ENCODE assay signal across 8 cellular contexts in the genomic region with DNA sequence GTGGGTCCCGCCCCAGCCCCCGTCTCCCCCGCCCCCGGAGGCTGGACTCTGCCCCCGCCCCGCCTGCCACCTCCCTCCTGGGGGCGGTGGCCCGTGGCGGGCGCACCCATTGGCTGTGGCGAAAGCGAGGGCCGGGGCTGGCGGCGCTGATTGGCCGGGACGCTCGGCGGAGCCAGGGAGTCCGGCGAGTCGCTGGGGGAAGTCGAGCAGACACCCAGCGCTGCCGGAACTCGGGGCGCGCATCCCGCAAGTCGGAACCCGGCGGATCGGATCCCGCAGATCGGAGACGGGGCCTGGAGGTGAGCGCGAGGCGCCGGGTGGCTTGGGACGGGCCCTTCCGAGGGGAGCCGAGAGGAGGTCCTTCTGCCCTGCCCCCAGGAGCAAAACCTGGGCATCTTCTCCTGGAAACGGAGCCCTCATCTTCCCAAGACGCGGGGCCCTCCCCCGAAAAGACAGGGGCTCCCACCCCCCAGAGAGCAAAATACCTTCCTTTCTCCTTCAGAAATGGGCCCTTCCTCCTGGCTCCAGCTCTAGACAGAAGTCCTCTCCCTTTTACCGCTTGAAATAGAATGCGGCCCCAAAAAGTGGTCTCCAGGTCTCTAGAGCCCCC.
DNase-seq lines count a peak whose midpoint lies in the region; ATAC-seq and TF ChIP-seq lines count a peak whose summit lies in the region.

A gene (plus strand): TSS at position 205 of the 610 bp plus-strand sequence. CDS start 61,123 bp downstream, outside the sequence.

- TF ChIP-seq CTCF in GM13977 (IDR thresholded peaks at IDR 0.05; ENCODE audit: extremely low read depth, insufficient read depth, missing control alignments) (no peak), astrocyte of the cerebellum (IDR thresholded peaks at IDR 0.05; ENCODE audit: low read depth, low read length, missing control alignments) (no peak), retinal pigment epithelial cell (conservative IDR thresholded peaks at IDR 0.05; ENCODE audit: low read depth, low read length) (no peak)

- H3K4me1 Mint-ChIP-seq in T-helper 2 cell treated with Interferon-gamma antibody and Interleukin-4, amounts not matched to agents 5 μg/mL and 100 μg/mL, for 36 hours (ENCODE audit: low read depth): peaks cover 13% of the 10 kb centered on the region

- peak; percentile 100 for ATAC-seq in HG02759 (IDR thresholded peaks at IDR 0.05; ENCODE audit: unreplicated experiment)

- peak within 1 kb of the TSS; percentile 65 for H3K4me3 ChIP-seq in astrocyte of the cerebellum (ENCODE audit: low read depth, low read length)
- peak within 1 kb of the TSS; percentile 70 for H3K4me3 ChIP-seq in retinal pigment epithelial cell (ENCODE audit: low read length)

- DNase-seq in GM13977 (ENCODE audit: low spot score) (peak; percentile 97), NCI-H128 (lab: John Stamatoyannopoulos, UW; ENCODE audit: unreplicated experiment) (peak; percentile 49), astrocyte of the cerebellum (ENCODE audit: low read depth) (peak; percentile 20), hepatic stellate cell (ENCODE audit: low spot score) (peak; percentile 95), retinal pigment epithelial cell (ENCODE audit: low read depth) (peak; percentile 24), NCI-H1048 (lab: John Stamatoyannopoulos, UW) (no peak)
- DNase-seq in T-helper 2 cell treated with Interferon-gamma antibody and Interleukin-4, amounts not matched to agents 5 μg/mL and 100 μg/mL, for 36 hours (ENCODE audit: low spot score): peak; percentile 92

- in situ Hi-C loops in GM13977 (cut with MboI; ENCODE audit: low pct_unique_long_range_greater_than_20kb, low sequenced_read_pairs, unreplicated experiment): loop anchor here (10.0 to 25.0 kb wide), 2 partner anchors 120 to 463 kb away; a partner anchor contains a TSS
- in situ Hi-C loops in astrocyte of the cerebellum (cut with HindIII; ENCODE audit: low sequenced_read_pairs): no loop called here

- H3K27me3 Mint-ChIP-seq in T-helper 2 cell treated with Interferon-gamma antibody and Interleukin-4, amounts not matched to agents 5 μg/mL and 100 μg/mL, for 36 hours (ENCODE audit: low read depth): peaks cover 3% of the 10 kb centered on the region

- H3K9me3 Mint-ChIP-seq in T-helper 2 cell treated with Interferon-gamma antibody and Interleukin-4, amounts not matched to agents 5 μg/mL and 100 μg/mL, for 36 hours: no peaks in the 10 kb centered on the region

- no peaks in the 10 kb centered on the region for H3K36me3 Mint-ChIP-seq in T-helper 2 cell treated with Interferon-gamma antibody and Interleukin-4, amounts not matched to agents 5 μg/mL and 100 μg/mL, for 36 hours (ENCODE audit: low read depth)

- peak within 1 kb of the TSS; percentile 94 for H3K27ac Mint-ChIP-seq in T-helper 2 cell treated with Interferon-gamma antibody and Interleukin-4, amounts not matched to agents 5 μg/mL and 100 μg/mL, for 36 hours

- peak within 1 kb of the TSS; percentile 94 for H3K4me3 Mint-ChIP-seq in T-helper 2 cell treated with Interferon-gamma antibody and Interleukin-4, amounts not matched to agents 5 μg/mL and 100 μg/mL, for 36 hours
